ENCODE assay signal across 11 cellular contexts in the genomic region with DNA sequence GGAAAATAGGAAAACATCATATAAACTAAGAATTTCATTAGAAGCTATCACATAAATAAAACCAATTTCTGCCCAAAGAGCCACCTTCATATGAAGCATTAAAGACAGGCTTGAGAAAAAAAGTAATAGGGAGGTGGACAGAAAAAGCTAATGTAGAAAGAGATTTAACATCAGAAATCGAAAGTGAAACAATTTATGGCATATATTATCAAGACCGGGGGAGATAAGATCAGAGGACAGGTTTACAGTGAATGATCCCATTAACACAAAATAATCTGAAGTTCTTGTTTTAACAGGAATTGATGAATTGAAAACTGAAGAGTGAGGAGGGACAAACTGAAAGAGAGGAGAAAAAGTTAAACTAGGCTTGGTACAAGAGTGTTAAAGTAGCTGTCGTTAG.
A peak's percentile ranks its signal among the peaks of the same experiment; 100 is the strongest.
DNase-seq lines count a peak whose midpoint lies in the region; ATAC-seq and TF ChIP-seq lines count a peak whose summit lies in the region.
"Had no signal": no experiment of that assay in that cellular context is flagged by ENCODE, and none has a peak within 500 bp of the region (broad histone marks: within the 10 kb centered on the region; RNA-seq: fewer than 3 reads in every experiment).

No MANE protein-coding gene starts in this region.

- H3K27ac ChIP-seq in Panc1 (ENCODE audit: low read length): 0 out of 2 replicates have a peak overlapping the region, but pooled peaks have one; percentile 1
- H3K27ac ChIP-seq: cardiac muscle cell had no signal

- peaks cover 0 to 1% (median 0%) of the 10 kb centered on the region in 3 donors for H3K27me3 Mint-ChIP-seq in immature natural killer cell (ENCODE audit: low read depth in 3 of 3)

- peak; percentile 53 for DNase-seq in ACHN
- DNase-seq in Panc1 (ENCODE audit: low read depth, low spot score): no peak
- DNase-seq in immature natural killer cell: peak; percentile 15 to 26 (median 23)
- no peak for DNase-seq in stimulated activated CD4-positive, alpha-beta T cell treated with anti-CD3 and anti-CD28 coated beads, Interleukin-1b, Interleukin-23, amount 100 ng/mL, for 48 hours
- DNase-seq in hepatic stellate cell (ENCODE audit: low spot score): no peak
- DNase-seq in islet precursor cell: no peak
- no peak for DNase-seq in cardiac septum (ENCODE audit: low spot score)
- DNase-seq: EL, NCI-H526 had no signal

- peaks cover 0 to 2% (median 0%) of the 10 kb centered on the region in 6 donors for H3K9me3 Mint-ChIP-seq in immature natural killer cell

- no peaks in the 10 kb centered on the region for H3K4me1 ChIP-seq in Panc1 (ENCODE audit: control insufficient read depth, insufficient read depth, low read length)

- H3K4me3 ChIP-seq in Panc1 (ENCODE audit: low read depth in 2 of 2, low read length in 2 of 2): peak overlapping the region; percentile 21 to 44; a peak in 3 of 4 replicates
- H3K4me3 ChIP-seq: cardiac muscle cell had no signal

- TF ChIP-seq CTCF in Panc1 (IDR thresholded peaks at IDR 0.05): no peak

- peak overlapping the region; percentile 67 to 89 (median 77) for H3K27ac Mint-ChIP-seq in immature natural killer cell

- no peaks in the 10 kb centered on the region for H3K27me3 ChIP-seq in Panc1 (ENCODE audit: control insufficient read depth, insufficient read depth, low read length)
- H3K27me3 ChIP-seq: cardiac muscle cell had no signal

- peak overlapping the region; percentile 78 to 92 (median 89) for H3K4me3 Mint-ChIP-seq in immature natural killer cell

- intact Hi-C loops in Panc1 (cut with micrococcal nuclease; ENCODE audit: unreplicated experiment) (no loop called here), cardiac septum (cut with DNase I) (no loop called here)

- peak; percentile 57 for ATAC-seq in GM18861 (IDR thresholded peaks at IDR 0.05; ENCODE audit: unreplicated experiment)
- ATAC-seq in Panc1: no peak

- POLR2A ChIA-PET in Panc1 (lab: Charles Lee): no interaction called here

- in situ Hi-C loops in ACHN (cut with HindIII; ENCODE audit: low pct_ligation_motif_present, low pct_unique_long_range_greater_than_20kb, low sequenced_read_pairs) (no loop called here), Panc1 (cut with HindIII; ENCODE audit: low pct_unique_long_range_greater_than_20kb, low sequenced_read_pairs) (no loop called here)

- no TSS peak for BruUV-seq in Panc1 (replicated peaks; lab: Mats Ljungman, UMichigan)

- no peaks in the 10 kb centered on the region for H3K36me3 Mint-ChIP-seq in immature natural killer cell

- no peaks in the 10 kb centered on the region for H3K36me3 ChIP-seq in Panc1 (ENCODE audit: control insufficient read depth, insufficient read depth, low read length)
- H3K36me3 ChIP-seq: cardiac muscle cell had no signal

- CTCF ChIA-PET in Panc1 (lab: Charles Lee): no interaction called here

- peaks cover 35 to 49% of the 10 kb centered on the region in 2 donors for H3K4me1 Mint-ChIP-seq in immature natural killer cell

- H3K9me3 ChIP-seq in Panc1 (ENCODE audit: control insufficient read depth, insufficient read depth, low read depth, low read length): no peaks in the 10 kb centered on the region

Comparison
In these comparisons a context has a peak if more than half of its experiments do, and no peak if none do; other contexts are left out.
1. DNase-seq: peak in ACHN (single experiment) and immature natural killer cell (3 of 3); none in Panc1 (single experiment), stimulated activated CD4-positive, alpha-beta T cell treated with anti-CD3 and anti-CD28 coated beads, Interleukin-1b, Interleukin-23, amount 100 ng/mL, for 48 hours (single experiment), hepatic stellate cell (single experiment), islet precursor cell (single experiment) and cardiac septum (single experiment).